Comparison of ENCODE assay signal across 29 cellular contexts in genomic region chr12:83767723-83768122, GRCh38.
"Had no signal": no experiment of that assay in that cellular context is flagged by ENCODE, and none has a peak within 500 bp of the region (broad histone marks: within the 10 kb centered on the region; RNA-seq: fewer than 3 reads in every experiment).

No MANE protein-coding gene starts in this region.

- H3K4me1 Mint-ChIP-seq: immature natural killer cell; naive B cell; natural killer cell; neural progenitor cell; stimulated activated naive B cell treated with anti-CD40 and anti-IgM and Interleukin-4, amounts not matched to agents 10 μg/mL and 1 μg/mL and 100 μg/mL, for 72 hours had no signal

- H3K27me3 Mint-ChIP-seq: naive B cell; stimulated activated naive B cell treated with anti-CD40 and anti-IgM and Interleukin-4, amounts not matched to agents 10 μg/mL and 1 μg/mL and 100 μg/mL, for 72 hours had no signal

- H3K36me3 Mint-ChIP-seq: naive B cell; neural progenitor cell; stimulated activated naive B cell treated with anti-CD40 and anti-IgM and Interleukin-4, amounts not matched to agents 10 μg/mL and 1 μg/mL and 100 μg/mL, for 72 hours had no signal

- H3K4me2 ChIP-seq: neural progenitor cell had no signal

- H3K36me3 ChIP-seq: left lung, neural progenitor cell, neutrophil, right atrium auricular region, stomach, thyroid gland, transverse colon, upper lobe of left lung, vagina had no signal

- H3K4me3 Mint-ChIP-seq: immature natural killer cell; mesothelial cell of epicardium; naive B cell; natural killer cell; nephron progenitor cell; neural progenitor cell; stimulated activated naive B cell treated with anti-CD40 and anti-IgM and Interleukin-4, amounts not matched to agents 10 μg/mL and 1 μg/mL and 100 μg/mL, for 72 hours had no signal

- H3K4me3 ChIP-seq: left lung, lung, neural progenitor cell, right atrium auricular region, skin epidermis, stomach, testis, thyroid gland, transverse colon, upper lobe of left lung, vagina had no signal

- DNase-seq: hippocampal formation; immature natural killer cell; left lung; mesendoderm; naive B cell; natural killer cell; nephron progenitor cell; occipital lobe; stimulated activated CD4-positive, alpha-beta T cell treated with anti-CD3 and anti-CD28 coated beads, Interleukin-12 subunit alpha, Interleukin-12 subunit beta, amount 100 ng/mL, for 4 hours; stimulated activated CD4-positive, alpha-beta T cell treated with anti-CD3 and anti-CD28 coated beads, Interleukin-15, amount 100 ng/mL, for 24 hours; stimulated activated CD4-positive, alpha-beta T cell treated with anti-CD3 and anti-CD28 coated beads, Interleukin-2, amount 100 ng/mL, for 24 hours; stimulated activated CD4-positive, alpha-beta T cell treated with anti-CD3 and anti-CD28 coated beads, Interleukin-4, amount 100 ng/mL, for 1 hour; stimulated activated naive B cell treated with anti-CD40 and anti-IgM and Interleukin-4, amounts not matched to agents 10 μg/mL and 1 μg/mL and 100 μg/mL, for 72 hours; stimulated activated naive CD8-positive, alpha-beta T cell treated with anti-CD3 and anti-CD28 coated beads, Interleukin-15, Interleukin-2, amounts not matched to agents 100 U/mL and 50 U/mL, for 24 hours; stomach; testis; thyroid gland; transverse colon; upper lobe of left lung had no signal

- H3K27ac ChIP-seq: left lung, neural progenitor cell, neutrophil, parathyroid adenoma, right atrium auricular region, skin epidermis, stomach, testis, thyroid gland, transverse colon, upper lobe of left lung, vagina had no signal

- H3K27ac Mint-ChIP-seq: immature natural killer cell; mesothelial cell of epicardium; naive B cell; natural killer cell; nephron progenitor cell; neural progenitor cell; stimulated activated naive B cell treated with anti-CD40 and anti-IgM and Interleukin-4, amounts not matched to agents 10 μg/mL and 1 μg/mL and 100 μg/mL, for 72 hours had no signal

- H3K79me2 ChIP-seq: parathyroid adenoma had no signal

- H3K9me3 ChIP-seq: neutrophil, testis, thyroid gland, transverse colon, vagina had no signal

- H3K27me3 ChIP-seq: left lung, neural progenitor cell, neutrophil, right atrium auricular region, stomach, testis, thyroid gland, transverse colon, upper lobe of left lung, vagina had no signal

- FAIRE-seq: islet of Langerhans had no signal

- H3K4me1 ChIP-seq: left lung, neural progenitor cell, parathyroid adenoma, right atrium auricular region, stomach, testis, thyroid gland, transverse colon, upper lobe of left lung, vagina had no signal

- H3K9ac ChIP-seq: neural progenitor cell, parathyroid adenoma had no signal

- ATAC-seq: left lung; natural killer cell; sciatic nerve; stimulated activated naive B cell treated with anti-CD40 and anti-IgM and Interleukin-4, amounts not matched to agents 10 μg/mL and 1 μg/mL and 100 μg/mL, for 72 hours; stimulated activated naive CD8-positive, alpha-beta T cell treated with anti-CD3 and anti-CD28 coated beads, Interleukin-15, Interleukin-2, amounts not matched to agents 100 U/mL and 50 U/mL, for 24 hours had no signal

- H2AFZ ChIP-seq: neural progenitor cell, parathyroid adenoma had no signal
